11 cellular contexts compared by ENCODE assay signal in genomic region chr1:203133969-203134725, GRCh38. TPM values are rescaled to one million over a fixed set of nuclear protein-coding genes. Genes with fewer than 3 reads are reported as not detected.
A peak's percentile ranks its signal among the peaks of the same experiment; 100 is the strongest.
DNase-seq lines count a peak whose midpoint lies in the region; ATAC-seq lines count a peak whose summit lies in the region.
"Had no signal": no experiment of that assay in that cellular context is flagged by ENCODE, and none has a peak within 500 bp of the region (broad histone marks: within the 10 kb centered on the region; RNA-seq: fewer than 3 reads in every experiment).

No MANE protein-coding gene starts in this region.

- no peak overlapping the region for H4K8ac ChIP-seq in trophoblast cell (ENCODE audit: low read depth, low read length)

- H2AK5ac ChIP-seq in trophoblast cell (ENCODE audit: low read length), result no peak overlapping the region

- H4K91ac ChIP-seq in trophoblast cell (ENCODE audit: low read depth, low read length), result no peak overlapping the region

- H4K12ac ChIP-seq in trophoblast cell (ENCODE audit: low read depth, low read length), result no peak overlapping the region

- H2BK12ac ChIP-seq in trophoblast cell (ENCODE audit: low read length), result no peak overlapping the region

- H3K23ac ChIP-seq in trophoblast cell (ENCODE audit: low read length), result no peak overlapping the region

- H3K27me3 ChIP-seq in trophoblast cell (ENCODE audit: insufficient read depth, low read length), result peaks cover 3% of the 10 kb centered on the region

- H2AFZ ChIP-seq in trophoblast cell (ENCODE audit: insufficient read depth, low read length, poor library complexity), result no peak overlapping the region

- WGBS in trophoblast cell (ENCODE audit: extremely low coverage, insufficient coverage, insufficient read length), result no CpG with 5 or more reads among the region's 12 CpGs

- no peak overlapping the region for H2BK120ac ChIP-seq in trophoblast cell (ENCODE audit: insufficient read depth, low read length, poor library complexity)

- H3K27ac ChIP-seq in trophoblast cell (ENCODE audit: low read depth, low read length), result no peak overlapping the region
- H3K27ac ChIP-seq: A549 had no signal

- DNase-seq in SIG-M5 treated with dmso at 0.1 percent for 504 hours (lab: John Stamatoyannopoulos, UW; ENCODE audit: unreplicated experiment) (peak; percentile 78), SIG-M5 (lab: John Stamatoyannopoulos, UW) (no peak), SKM-1 (lab: John Stamatoyannopoulos, UW; ENCODE audit: unreplicated experiment) (peak; percentile 75), iris pigment epithelial cell (ENCODE audit: low read depth) (peak; percentile 43), superior temporal gyrus (ENCODE audit: extremely low spot score) (peak; percentile 72), trophoblast cell (no peak)
- DNase-seq: SHP77 treated with DMSO at 0.1 percent for 48 hours had no signal

- H3K36me3 ChIP-seq in trophoblast cell (ENCODE audit: control insufficient read depth in 1 of 2, insufficient read depth in 2 of 2, low read length in 2 of 2), result no peaks in the 10 kb centered on the region

- no peak overlapping the region for H3K9ac ChIP-seq in trophoblast cell (ENCODE audit: low read length)

- no peak overlapping the region for H3K4me2 ChIP-seq in trophoblast cell (ENCODE audit: low read length)
- H3K4me2 ChIP-seq: A549 had no signal

- no peak overlapping the region for H2BK5ac ChIP-seq in trophoblast cell (ENCODE audit: low read depth, low read length, poor library complexity)

- H3K4me3 ChIP-seq in trophoblast cell (ENCODE audit: low read depth, low read length), result no peak overlapping the region
- H3K4me3 ChIP-seq: A549 had no signal

- no peaks in the 10 kb centered on the region for H3K79me1 ChIP-seq in trophoblast cell (ENCODE audit: low read length)

- H3K4ac ChIP-seq in trophoblast cell (ENCODE audit: low read depth, low read length), result no peak overlapping the region

- peaks cover 0 to 6% of the 10 kb centered on the region in 2 experiments for H3K4me1 ChIP-seq in trophoblast cell (ENCODE audit: control insufficient read depth in 1 of 2, insufficient read depth in 2 of 2, low read length in 2 of 2)

- peaks cover 3% of the 10 kb centered on the region for H3K9me3 ChIP-seq in trophoblast cell (ENCODE audit: insufficient read depth, low read depth, low read length)
- H3K9me3 ChIP-seq: A549 had no signal

- no peak overlapping the region for H3K14ac ChIP-seq in trophoblast cell (ENCODE audit: low read length)

- no peak overlapping the region for H3K18ac ChIP-seq in trophoblast cell (ENCODE audit: low read length)

- H3K79me2 ChIP-seq in trophoblast cell (ENCODE audit: control insufficient read depth, insufficient read depth, low read length, poor library complexity), result no peaks in the 10 kb centered on the region

- ATAC-seq in esophagus mucosa (no peak), GM21360 (IDR thresholded peaks at IDR 0.05; ENCODE audit: unreplicated experiment) (no peak)
- ATAC-seq: A549 had no signal

RNA-seq across cellular contexts. Expression of gene ADORA1, which starts 6.6 kb away (rescaled TPM):
- 0.28 TPM for total RNA-seq in esophagus mucosa
- 1.3 and 1.4 TPM in 2 replicates for polyA plus RNA-seq in trophoblast cell (2013)

RNA-seq across cellular contexts. Expression of gene MYBPH, which starts 41.5 kb away (rescaled TPM):
- not detected for total RNA-seq in esophagus mucosa
- not detected in 2 replicates for polyA plus RNA-seq in trophoblast cell (2013)
- total RNA-seq: progenitor cell of endocrine pancreas had no signal
- polyA plus RNA-seq: A549 had no signal

RNA-seq across cellular contexts. Expression of gene MYOG, which starts 48.3 kb away (rescaled TPM):
- total RNA-seq in esophagus mucosa, result not detected
- polyA plus RNA-seq in trophoblast cell (2013), result not detected in 2 replicates
- total RNA-seq: progenitor cell of endocrine pancreas had no signal
- polyA plus RNA-seq: A549 had no signal

RNA-seq across cellular contexts. Expression of gene CHI3L1, which starts 52.4 kb away (rescaled TPM):
- 20.5 TPM for total RNA-seq in esophagus mucosa
- polyA plus RNA-seq in trophoblast cell (2013), result not detected in 2 replicates
- total RNA-seq: progenitor cell of endocrine pancreas had no signal

Comparison
In these comparisons a context has a peak if more than half of its experiments do, and no peak if none do; other contexts are left out.
1. DNase-seq: peak in SIG-M5 treated with dmso at 0.1 percent for 504 hours (single experiment), SKM-1 (single experiment), iris pigment epithelial cell (single experiment) and superior temporal gyrus (single experiment); none in SIG-M5 (single experiment) and trophoblast cell (0 of 2).